ENCODE assay signal across 1 cellular context in genomic region chr9:4144869-4145268, GRCh38.
TF ChIP-seq lines count a peak whose summit lies in the region.

No MANE protein-coding gene starts in this region.

TF ChIP-seq in A549, 52 proteins besides CTCF, POLR2A, EP300 and RAD21 (continued from another document):
- TF ChIP-seq EHMT2 (IDR thresholded peaks at IDR 0.05; ENCODE audit: low read depth) (no peak), SMC3 (IDR thresholded peaks at IDR 0.05) (no peak), HOXB5 (CRISPR knock-in tag; IDR thresholded peaks at IDR 0.05) (no peak), KDM5A (IDR thresholded peaks at IDR 0.05) (no peak), MAX (IDR thresholded peaks at IDR 0.05) (no peak), RCOR1 (IDR thresholded peaks at IDR 0.05; ENCODE audit: low read depth, low read length) (no peak), EHF (CRISPR knock-in tag; IDR thresholded peaks at IDR 0.05) (no peak), FOXS1 (CRISPR knock-in tag; IDR thresholded peaks at IDR 0.05) (no peak), BCL3 (IDR thresholded peaks at IDR 0.05) (no peak), HEYL (CRISPR knock-in tag; IDR thresholded peaks at IDR 0.05) (no peak), PHF8 (IDR thresholded peaks at IDR 0.05; ENCODE audit: borderline replicate concordance, low read depth) (no peak), ZC3H11A (IDR thresholded peaks at IDR 0.05) (no peak), TP53 (CRISPR knock-in tag; IDR thresholded peaks at IDR 0.05) (no peak), PBX3 (IDR thresholded peaks at IDR 0.05) (no peak), MAFK (IDR thresholded peaks at IDR 0.05; ENCODE audit: partially characterized antibody) (no peak)
TF ChIP-seq in A549: peak in this region for 0.
